ENCODE assay signal across 8 cellular contexts in genomic region chr9:133133680-133134418, GRCh38. TPM values are rescaled to one million over a fixed set of nuclear protein-coding genes. Genes with fewer than 3 reads are reported as not detected.
DNase-seq lines count a peak whose midpoint lies in the region; ATAC-seq and TF ChIP-seq lines count a peak whose summit lies in the region.

No MANE protein-coding gene starts in this region.

- no peaks in the 10 kb centered on the region for H3K9me3 Mint-ChIP-seq in IgD-negative memory B cell
- no peaks in the 10 kb centered on the region for H3K9me3 Mint-ChIP-seq in activated naive CD8-positive, alpha-beta T cell (ENCODE audit: low read depth)

- H3F3A ChIP-seq in SK-N-SH (replicated peaks; ENCODE audit: insufficient read depth) = peaks cover 23% of the 10 kb centered on the region

- H3K4me3 ChIP-seq in SK-N-SH (ENCODE audit: low read depth in 2 of 2, low read length in 1 of 2) = no peak overlapping the region

- TF ChIP-seq CTCF in SK-N-SH (IDR thresholded peaks at IDR 0.05) = no peak

- ATAC-seq in GM21576 (IDR thresholded peaks at IDR 0.05; ENCODE audit: unreplicated experiment) = peak; percentile 78
- peak; percentile 90 for ATAC-seq in Right ventricle myocardium inferior

- DNase-seq in DMS53 treated with DMSO at 0.1 percent for 48 hours (lab: John Stamatoyannopoulos, UW; ENCODE audit: unreplicated experiment) (peak; percentile 97), SK-N-SH (peak; percentile 90), Right ventricle myocardium inferior (ENCODE audit: missing footprints) (peak; percentile 93), posterior vena cava (ENCODE audit: low spot score) (peak; percentile 96), ureter (ENCODE audit: low spot score) (peak; percentile 92)

- H3K4me1 Mint-ChIP-seq in IgD-negative memory B cell = peaks cover 31 to 40% (median 39%) of the 10 kb centered on the region in 3 donors
- H3K4me1 Mint-ChIP-seq in activated naive CD8-positive, alpha-beta T cell (ENCODE audit: low read depth) = peaks cover 64% of the 10 kb centered on the region

- peak; percentile 19; the same call in 1 of the 2 replicates for TF ChIP-seq RAD21 in SK-N-SH (IDR thresholded peaks at IDR 0.05; ENCODE audit: low read length)

- 15% methylated on average over 7 of the region's 21 CpGs for WGBS in SK-N-SH (ENCODE audit: low lambda C conversion rate)

- no peak overlapping the region for H2AFZ ChIP-seq in SK-N-SH (ENCODE audit: low read depth)

- no peaks in the 10 kb centered on the region for H3K9me2 ChIP-seq in SK-N-SH

- CTCF ChIA-PET in SK-N-SH (lab: Yijun Ruan, JAX) = interaction anchor here (0.8 to 12.1 kb wide), 11 partner anchors 11 to 157 kb away, joined by 3 to 163 read pairs (median 5); no protein-coding TSS in a partner anchor

- H3K9me3 ChIP-seq in SK-N-SH = no peaks in the 10 kb centered on the region

- peaks cover 27 to 64% of the 10 kb centered on the region in 2 experiments; a peak in 3 of 4 replicates for H3K4me1 ChIP-seq in SK-N-SH (ENCODE audit: control insufficient read depth in 1 of 2, insufficient read depth in 2 of 2, low read depth in 1 of 2, low read length in 1 of 2)

- H3K27me3 Mint-ChIP-seq in IgD-negative memory B cell = no peaks in the 10 kb centered on the region
- H3K27me3 Mint-ChIP-seq in activated naive CD8-positive, alpha-beta T cell = no peaks in the 10 kb centered on the region

- peaks cover 65% of the 10 kb centered on the region for H4K20me1 ChIP-seq in SK-N-SH (ENCODE audit: insufficient read depth)

- peak; percentile 48 to 81; a peak in 2 of 4 replicates for TF ChIP-seq EP300 in SK-N-SH (IDR thresholded peaks at IDR 0.05; ENCODE audit: borderline replicate concordance in 1 of 2, low read depth in 1 of 2, low read length in 1 of 2)

- H3K27me3 ChIP-seq in SK-N-SH (ENCODE audit: insufficient read depth) = no peaks in the 10 kb centered on the region

- H3K36me3 Mint-ChIP-seq in IgD-negative memory B cell = peaks cover 1% of the 10 kb centered on the region
- peaks cover 2% of the 10 kb centered on the region for H3K36me3 Mint-ChIP-seq in activated naive CD8-positive, alpha-beta T cell

- no peaks in the 10 kb centered on the region for H3K36me3 ChIP-seq in SK-N-SH (replicated peaks in 1 of 2; ENCODE audit: control insufficient read depth in 1 of 2, insufficient read depth in 2 of 2, low read length in 1 of 2)

- intact Hi-C loops in Right ventricle myocardium inferior (cut with DNase I) (loop anchor here (2.0 kb wide), 1 partner anchor 15 kb away; no protein-coding TSS in a partner anchor), posterior vena cava (cut with DNase I) (no loop called here)

- POLR2A ChIA-PET in SK-N-SH (lab: Yijun Ruan, JAX) = interaction anchor here (1.0 to 2.9 kb wide), 7 partner anchors 10 to 464 kb away, joined by 3 to 51 read pairs (median 7); partner anchors contain the start of genes DDX31, GTF3C5 and RALGDS

- H3K27ac ChIP-seq in SK-N-SH (ENCODE audit: low read depth in 2 of 2, low read length in 1 of 2) = peak overlapping the region; percentile 89 to 97

- H3K27ac Mint-ChIP-seq in IgD-negative memory B cell = peak overlapping the region; percentile 99 to 100 (median 100)
- H3K27ac Mint-ChIP-seq in activated naive CD8-positive, alpha-beta T cell = peak overlapping the region; percentile 98

- peaks cover 9% of the 10 kb centered on the region; the same call in 1 of the 2 replicates for H3K79me2 ChIP-seq in SK-N-SH (ENCODE audit: insufficient read depth)

- H3K9ac ChIP-seq in SK-N-SH = peak overlapping the region; percentile 56

- peak overlapping the region; percentile 62 for H3K4me2 ChIP-seq in SK-N-SH

- H3K4me3 Mint-ChIP-seq in IgD-negative memory B cell = peak overlapping the region; percentile 61 to 85 (median 84)
- H3K4me3 Mint-ChIP-seq in activated naive CD8-positive, alpha-beta T cell = peak overlapping the region; percentile 85

TF ChIP-seq in SK-N-SH, 30 proteins besides CTCF, POLR2A, EP300 and RAD21 (continues in another document):
- peak; percentile 74; the same call in 1 of the 2 replicates for TF ChIP-seq POLR2AphosphoS5 (IDR thresholded peaks at IDR 0.05; ENCODE audit: low read depth, low read length)
- peak; percentile 95 for TF ChIP-seq SIN3A (IDR thresholded peaks at IDR 0.05; ENCODE audit: borderline replicate concordance, low read depth, low read length)
- TF ChIP-seq MEF2A (IDR thresholded peaks at IDR 0.05; ENCODE audit: borderline replicate concordance, low read depth) = no peak
- no peak for TF ChIP-seq GATA2 (CRISPR knock-in tag; IDR thresholded peaks at IDR 0.05)
- peak; percentile 69; the same call in 1 of the 2 replicates for TF ChIP-seq PBX3 (IDR thresholded peaks at IDR 0.05)
- no peak for TF ChIP-seq YY1 (IDR thresholded peaks at IDR 0.05; ENCODE audit: low read depth)
- no peak; the same call in 1 of the 2 replicates for TF ChIP-seq RCOR1 (IDR thresholded peaks at IDR 0.05; ENCODE audit: low read length)
- TF ChIP-seq TEAD4 (IDR thresholded peaks at IDR 0.05; ENCODE audit: borderline replicate concordance, insufficient read depth) = no peak; the same call in 1 of the 2 replicates
- peak; percentile 90 for TF ChIP-seq MAX (IDR thresholded peaks at IDR 0.05; ENCODE audit: low read depth)
- no peak for TF ChIP-seq NRF1 (IDR thresholded peaks at IDR 0.05; ENCODE audit: low read depth, low read length)
- peak; percentile 95 for TF ChIP-seq NFIC (IDR thresholded peaks at IDR 0.05; ENCODE audit: borderline replicate concordance)
- TF ChIP-seq USF2 (IDR thresholded peaks at IDR 0.05; ENCODE audit: borderline replicate concordance, low read depth, low read length) = no peak
- peak; percentile 89; the same call in 1 of the 2 replicates for TF ChIP-seq FOXJ3 (CRISPR knock-in tag; IDR thresholded peaks at IDR 0.05)
- TF ChIP-seq EZH2phosphoT487 (IDR thresholded peaks at IDR 0.05; ENCODE audit: borderline replicate concordance, low read depth) = no peak
- 0 out of 2 replicates have a peak, but pooled peaks have one; percentile 38 for TF ChIP-seq GABPA (IDR thresholded peaks at IDR 0.05; ENCODE audit: low read depth)
- TF ChIP-seq MXI1 (IDR thresholded peaks at IDR 0.05; ENCODE audit: low read depth, low read length) = no peak
- TF ChIP-seq RFX5 (IDR thresholded peaks at IDR 0.05; ENCODE audit: low read length) = no peak
- no peak; the same call in 1 of the 2 replicates for TF ChIP-seq ZBTB33 (IDR thresholded peaks at IDR 0.05; ENCODE audit: borderline replicate concordance, low read depth)
- TF ChIP-seq TAF1 (IDR thresholded peaks at IDR 0.05; ENCODE audit: borderline replicate concordance, low read depth, low read length) = no peak

RNA-seq across cellular contexts. Expression of gene RALGDS, which starts 12.8 kb away (rescaled TPM):
- polyA plus RNA-seq in IgD-negative memory B cell (16.9 TPM), SK-N-SH (2012; rRNA removed) (64.1 and 64.7 TPM in 2 replicates)
- polyA plus RNA-seq in SK-N-SH (2012; cell fraction: cytosol; rRNA removed) = 29.8 and 47.9 TPM in 2 replicates
- 152 and 169 TPM in 2 replicates for polyA plus RNA-seq in SK-N-SH (2012; cell fraction: nucleus; rRNA removed)
- total RNA-seq in Right ventricle myocardium inferior (33.7 TPM), posterior vena cava (10 to 100 TPM; 27.6 to 28.3 TPM), ureter (57.9 TPM)

RNA-seq across cellular contexts. Expression of gene GBGT1, which starts 29.9 kb away (rescaled TPM):
- 1.7 TPM for polyA plus RNA-seq in IgD-negative memory B cell
- polyA plus RNA-seq in SK-N-SH (2012; rRNA removed) = 0.45 and 0.51 TPM in 2 replicates
- 0.22 and 0.30 TPM in 2 replicates for polyA plus RNA-seq in SK-N-SH (2012; cell fraction: cytosol; rRNA removed)
- 1.1 and 1.7 TPM in 2 replicates for polyA plus RNA-seq in SK-N-SH (2012; cell fraction: nucleus; rRNA removed)
- 8.2 TPM for total RNA-seq in Right ventricle myocardium inferior
- 10 to 100 TPM; 14.2 to 19.9 TPM for total RNA-seq in posterior vena cava
- 17.2 TPM for total RNA-seq in ureter
